In genomic region chr9:114159562-114160145, GRCh38 we compare ENCODE assay signal across 23 cellular contexts. TPM values are rescaled to one million over a fixed set of nuclear protein-coding genes. Genes with fewer than 3 reads are reported as not detected.
"Had no signal": no experiment of that assay in that cellular context is flagged by ENCODE, and none has a peak within 500 bp of the region (broad histone marks: within the 10 kb centered on the region; RNA-seq: fewer than 3 reads in every experiment).

No MANE protein-coding gene starts in this region.

- H3K36me3 Mint-ChIP-seq: memory B cell; naive thymus-derived CD4-positive, alpha-beta T cell had no signal

- H3K9me3 Mint-ChIP-seq: activated CD4-positive, alpha-beta memory T cell treated with anti-CD3 and anti-CD28 coated beads, Interleukin-2, amount 10 ng/mL, durations not matched to agents 7 days and 5 days; activated naive CD8-positive, alpha-beta T cell treated with anti-CD3 and anti-CD28 coated beads, Interleukin-2, amount 50 U/mL, for 24 hours; memory B cell; naive thymus-derived CD4-positive, alpha-beta T cell; stimulated activated naive CD8-positive, alpha-beta T cell treated with anti-CD3 and anti-CD28 coated beads, Interleukin-15, amount 100 ng/mL, for 72 hours had no signal

- FAIRE-seq: frontal cortex, pancreas, urothelium cell line had no signal

- H3K27ac Mint-ChIP-seq: activated CD4-positive, alpha-beta memory T cell treated with anti-CD3 and anti-CD28 coated beads, Interleukin-2, amount 10 ng/mL, durations not matched to agents 7 days and 5 days; activated naive CD8-positive, alpha-beta T cell treated with anti-CD3 and anti-CD28 coated beads, Interleukin-2, amount 50 U/mL, for 24 hours; memory B cell; naive thymus-derived CD4-positive, alpha-beta T cell had no signal

- DNase-seq: activated CD4-positive, alpha-beta memory T cell treated with anti-CD3 and anti-CD28 coated beads, Interleukin-2, amount 10 ng/mL, durations not matched to agents 7 days and 5 days; activated CD4-positive, alpha-beta T cell treated with anti-CD3 and anti-CD28 coated beads for 48 hours; activated effector memory CD4-positive, alpha-beta T cell treated with anti-CD3 and anti-CD28 coated beads, Interleukin-2, amount 50 U/mL, for 16 hours; activated naive CD4-positive, alpha-beta T cell treated with anti-CD3 and anti-CD28 coated beads, Interleukin-2, amount 50 U/mL, for 16 hours; activated naive CD8-positive, alpha-beta T cell treated with anti-CD3 and anti-CD28 coated beads, Interleukin-2, amount 50 U/mL, for 24 hours; dermis blood vessel endothelial cell; effector memory CD4-positive, alpha-beta T cell; glutamatergic neuron; hippocampal formation; kidney glomerular epithelial cell; left ventricle myocardium inferior; naive thymus-derived CD4-positive, alpha-beta T cell; stimulated activated CD4-positive, alpha-beta T cell treated with anti-CD3 and anti-CD28 coated beads, Interleukin-1b, Interleukin-23, amount 100 ng/mL, for 48 hours; stimulated activated naive CD8-positive, alpha-beta T cell treated with anti-CD3 and anti-CD28 coated beads, Interleukin-15, amount 100 ng/mL, for 72 hours; T-helper 9 cell had no signal

- ATAC-seq: activated naive CD8-positive, alpha-beta T cell treated with anti-CD3 and anti-CD28 coated beads, Interleukin-2, amount 50 U/mL, for 24 hours; naive thymus-derived CD4-positive, alpha-beta T cell; pancreas; right cardiac atrium; stimulated activated naive CD8-positive, alpha-beta T cell treated with anti-CD3 and anti-CD28 coated beads, Interleukin-15, amount 100 ng/mL, for 72 hours had no signal

- H3K9me3 ChIP-seq: esophagus muscularis mucosa, left ventricle myocardium inferior, neutrophil, pancreas, tibial nerve had no signal

- H3K4me3 ChIP-seq: esophagus muscularis mucosa, left ventricle myocardium inferior, pancreas, tibial nerve had no signal

- H3K27ac ChIP-seq: esophagus muscularis mucosa, left ventricle myocardium inferior, neutrophil, pancreas had no signal

- H3K36me3 ChIP-seq: esophagus muscularis mucosa, left ventricle myocardium inferior, neutrophil, pancreas, tibial nerve had no signal

- H3K4me3 Mint-ChIP-seq: activated CD4-positive, alpha-beta memory T cell treated with anti-CD3 and anti-CD28 coated beads, Interleukin-2, amount 10 ng/mL, durations not matched to agents 7 days and 5 days; activated naive CD8-positive, alpha-beta T cell treated with anti-CD3 and anti-CD28 coated beads, Interleukin-2, amount 50 U/mL, for 24 hours; memory B cell; naive thymus-derived CD4-positive, alpha-beta T cell; stimulated activated naive CD8-positive, alpha-beta T cell treated with anti-CD3 and anti-CD28 coated beads, Interleukin-15, amount 100 ng/mL, for 72 hours had no signal

RNA-seq across cellular contexts. Expression of gene COL27A1, which starts 4.3 kb away (rescaled TPM):
- polyA plus RNA-seq: naive thymus-derived CD4-positive, alpha-beta T cell had no signal
